ENCODE assay signal across 1 cellular context in genomic region chr6:137223370-137224131, GRCh38.
TF ChIP-seq lines count a peak whose summit lies in the region.

No MANE protein-coding gene starts in this region.

TF ChIP-seq in K562, 482 proteins besides CTCF, POLR2A, EP300 and RAD21 (continued from another document and continues in another):
- TF ChIP-seq USF1 (CRISPR knock-in tag; IDR thresholded peaks at IDR 0.05) (no peak), ERF (CRISPR knock-in tag; IDR thresholded peaks at IDR 0.05) (peak; percentile 23; the same call in 1 of the 2 replicates), NR1H2 (CRISPR knock-in tag; IDR thresholded peaks at IDR 0.05) (no peak), GATAD2B (IDR thresholded peaks at IDR 0.05; ENCODE audit: borderline replicate concordance) (peak; percentile 29; the same call in 1 of the 2 replicates), THAP7 (CRISPR knock-in tag; IDR thresholded peaks at IDR 0.05) (no peak), FOSL1 (tag; conservative IDR thresholded peaks at IDR 0.05) (peak; percentile 78), ZBTB17 (CRISPR knock-in tag; IDR thresholded peaks at IDR 0.05) (peak; percentile 89), SAP30 (IDR thresholded peaks at IDR 0.05; ENCODE audit: borderline replicate concordance, insufficient read depth, low read depth, low read length, poor library complexity, severe bottlenecking) (no peak), FOXK2 (conservative IDR thresholded peaks at IDR 0.05 in 1 of 2, IDR thresholded peaks at IDR 0.05 in 1 of 2; ENCODE audit: low read depth in 2 of 2) (peak; percentile 88 to 89), ZNF384 (IDR thresholded peaks at IDR 0.05; ENCODE audit: low read depth, low read length) (peak; percentile 38; the same call in 1 of the 2 replicates), SMARCA5 (IDR thresholded peaks at IDR 0.05) (peak; percentile 46; the same call in 1 of the 2 replicates), SMAD4 (CRISPR knock-in tag; conservative IDR thresholded peaks at IDR 0.05) (peak; percentile 52; the same call in 1 of the 2 replicates), TRIM24 (IDR thresholded peaks at IDR 0.05) (peak in 1 of 2 experiments; percentile 80; a peak in 2 of 4 replicates), NELFE (IDR thresholded peaks at IDR 0.05; ENCODE audit: insufficient read depth, insufficient read length) (no peak), KAT7 (CRISPR knock-in tag; IDR thresholded peaks at IDR 0.05; ENCODE audit: borderline replicate concordance) (0 out of 2 replicates have a peak, but pooled peaks have one; percentile 63), BRF1 (IDR thresholded peaks at IDR 0.05; ENCODE audit: borderline replicate concordance, extremely low read depth, insufficient read length) (no peak), EHMT2 (IDR thresholded peaks at IDR 0.05) (peak; percentile 86), E2F3 (CRISPR knock-in tag; IDR thresholded peaks at IDR 0.05) (peak; percentile 40; the same call in 1 of the 2 replicates), RBM22 (IDR thresholded peaks at IDR 0.05; ENCODE audit: low read depth, low read length, poor library complexity, severe bottlenecking) (no peak), CREB1 (IDR thresholded peaks at IDR 0.05) (no peak), CREB1 (CRISPR knock-in tag; IDR thresholded peaks at IDR 0.05) (peak; percentile 23; the same call in 1 of the 2 replicates), TEAD2 (tag; IDR thresholded peaks at IDR 0.05) (0 out of 2 replicates have a peak, but pooled peaks have one; percentile 65), RCOR1 (IDR thresholded peaks at IDR 0.05; ENCODE audit: borderline replicate concordance in 1 of 2, low read depth in 2 of 2, low read length in 2 of 2) (peak in 1 of 2 experiments; percentile 51; a peak in 1 of 4 replicates), ZNF589 (CRISPR knock-in tag; IDR thresholded peaks at IDR 0.05; ENCODE audit: low read depth) (peak; percentile 80; the same call in 1 of the 2 replicates), CBX3 (IDR thresholded peaks at IDR 0.05; ENCODE audit: borderline replicate concordance in 1 of 2, low read length in 2 of 2) (peak in 1 of 2 experiments; percentile 65; a peak in 2 of 3 replicates), LEF1 (IDR thresholded peaks at IDR 0.05) (peak; percentile 77; the same call in 1 of the 2 replicates), NRF1 (conservative IDR thresholded peaks at IDR 0.05 in 1 of 2, IDR thresholded peaks at IDR 0.05 in 1 of 2) (0 out of 4 replicates have a peak, but pooled peaks of 1 of the 2 experiments have one; percentile 17), MYC (IDR thresholded peaks at IDR 0.05; ENCODE audit: low read depth, low read length) (peak; percentile 71), MYC (CRISPR knock-in tag; IDR thresholded peaks at IDR 0.05; ENCODE audit: borderline replicate concordance, low read depth) (no peak), BRD4 (IDR thresholded peaks at IDR 0.05) (0 out of 2 replicates have a peak, but pooled peaks have one; percentile 72), CXXC5 (CRISPR knock-in tag; IDR thresholded peaks at IDR 0.05) (peak; percentile 41; the same call in 1 of the 2 replicates), MTA3 (IDR thresholded peaks at IDR 0.05; ENCODE audit: borderline replicate concordance) (peak; percentile 65; the same call in 1 of the 2 replicates), ATF7 (IDR thresholded peaks at IDR 0.05) (peak; percentile 81), MTA1 (IDR thresholded peaks at IDR 0.05; ENCODE audit: borderline replicate concordance) (peak; percentile 48; the same call in 1 of the 2 replicates), JUND (IDR thresholded peaks at IDR 0.05; ENCODE audit: borderline replicate concordance, low read depth, low read length) (peak; percentile 71), JUND (tag; IDR thresholded peaks at IDR 0.05; ENCODE audit: borderline replicate concordance, low read depth, low read length) (peak; percentile 75; the same call in 1 of the 3 replicates), GABPA (tag; conservative IDR thresholded peaks at IDR 0.05; ENCODE audit: low read depth) (peak; percentile 72)
- TF ChIP-seq, protein P1, sequence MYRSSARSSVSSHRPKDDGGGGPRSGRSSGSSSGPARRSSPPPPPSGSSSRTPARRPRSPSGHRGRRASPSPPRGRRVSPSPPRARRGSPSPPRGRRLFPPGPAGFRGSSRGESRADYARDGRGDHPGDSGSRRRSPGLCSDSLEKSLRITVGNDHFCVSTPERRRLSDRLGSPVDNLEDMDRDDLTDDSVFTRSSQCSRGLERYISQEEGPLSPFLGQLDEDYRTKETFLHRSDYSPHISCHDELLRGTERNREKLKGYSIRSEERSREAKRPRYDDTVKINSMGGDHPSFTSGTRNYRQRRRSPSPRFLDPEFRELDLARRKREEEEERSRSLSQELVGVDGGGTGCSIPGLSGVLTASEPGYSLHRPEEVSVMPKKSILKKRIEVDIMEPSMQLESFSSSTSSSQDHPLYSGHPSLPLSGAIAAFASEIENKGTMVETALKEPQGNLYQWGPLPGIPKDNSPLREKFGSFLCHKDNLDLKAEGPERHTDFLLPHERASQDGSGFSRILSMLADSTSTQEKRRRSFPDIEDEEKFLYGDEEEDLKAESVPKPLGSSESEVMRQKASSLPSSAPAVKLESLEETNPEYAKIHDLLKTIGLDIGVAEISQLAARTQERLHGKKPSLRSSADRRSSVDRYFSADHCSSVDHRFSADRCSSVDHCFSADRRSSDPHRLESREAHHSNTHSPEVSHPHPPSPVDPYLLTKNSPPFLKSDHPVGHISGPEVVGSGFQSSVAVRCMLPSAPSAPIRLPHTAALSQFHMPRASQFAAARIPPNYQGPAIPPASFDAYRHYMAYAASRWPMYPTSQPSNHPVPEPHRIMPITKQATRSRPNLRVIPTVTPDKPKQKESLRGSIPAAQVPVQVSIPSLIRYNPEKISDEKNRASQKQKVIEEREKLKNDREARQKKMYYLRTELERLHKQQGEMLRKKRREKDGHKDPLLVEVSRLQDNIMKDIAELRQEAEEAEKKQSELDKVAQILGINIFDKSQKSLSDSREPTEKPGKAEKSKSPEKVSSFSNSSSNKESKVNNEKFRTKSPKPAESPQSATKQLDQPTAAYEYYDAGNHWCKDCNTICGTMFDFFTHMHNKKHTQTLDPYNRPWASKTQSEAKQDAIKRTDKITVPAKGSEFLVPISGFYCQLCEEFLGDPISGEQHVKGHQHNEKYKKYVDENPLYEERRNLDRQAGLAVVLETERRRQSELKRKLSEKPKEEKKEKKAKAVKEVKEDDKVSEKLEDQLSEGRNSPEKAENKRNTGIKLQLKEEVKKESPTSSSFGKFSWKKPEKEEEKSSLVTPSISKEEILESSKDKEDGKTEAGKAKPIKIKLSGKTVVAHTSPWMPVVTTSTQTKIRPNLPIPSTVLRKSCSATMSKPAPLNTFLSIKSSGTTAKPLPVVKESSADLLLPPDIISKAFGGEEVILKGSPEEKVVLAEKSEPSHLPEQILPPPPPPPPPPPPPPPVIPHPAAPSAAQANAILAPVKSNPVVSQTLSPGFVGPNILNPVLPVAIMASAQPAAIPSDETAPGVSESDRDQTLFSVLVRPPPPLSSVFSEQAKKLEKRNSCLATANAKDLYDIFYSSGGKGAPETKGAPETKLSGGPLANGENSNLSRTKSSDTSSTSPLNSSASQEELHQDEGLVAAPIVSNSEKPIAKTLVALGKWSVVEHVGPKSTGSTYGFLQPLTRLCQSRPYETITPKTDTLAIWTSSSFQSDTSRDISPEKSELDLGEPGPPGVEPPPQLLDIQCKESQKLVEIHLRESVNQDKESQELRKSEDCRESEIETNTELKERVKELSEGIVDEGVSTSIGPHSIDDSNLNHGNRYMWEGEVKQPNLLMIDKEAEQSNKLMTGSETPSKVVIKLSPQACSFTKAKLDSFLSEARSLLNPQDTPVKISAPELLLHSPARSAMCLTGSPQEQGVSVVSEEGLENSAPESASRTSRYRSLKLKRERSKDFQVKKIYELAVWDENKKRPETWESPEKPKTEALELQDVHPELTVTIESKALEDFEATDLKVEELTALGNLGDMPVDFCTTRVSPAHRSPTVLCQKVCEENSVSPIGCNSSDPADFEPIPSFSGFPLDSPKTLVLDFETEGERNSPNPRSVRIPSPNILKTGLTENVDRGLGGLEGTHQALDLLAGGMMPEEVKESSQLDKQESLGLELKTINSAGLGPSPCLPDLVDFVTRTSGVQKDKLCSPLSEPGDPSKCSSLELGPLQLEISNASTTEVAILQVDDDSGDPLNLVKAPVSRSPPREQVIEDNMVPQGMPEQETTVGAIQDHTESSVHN (IDR thresholded peaks at IDR 0.05; ENCODE audit: borderline replicate concordance in 1 of 2, low read depth in 1 of 2) = peak in 1 of 2 experiments; percentile 63; a peak in 1 of 4 replicates
- TF ChIP-seq, protein P2, sequence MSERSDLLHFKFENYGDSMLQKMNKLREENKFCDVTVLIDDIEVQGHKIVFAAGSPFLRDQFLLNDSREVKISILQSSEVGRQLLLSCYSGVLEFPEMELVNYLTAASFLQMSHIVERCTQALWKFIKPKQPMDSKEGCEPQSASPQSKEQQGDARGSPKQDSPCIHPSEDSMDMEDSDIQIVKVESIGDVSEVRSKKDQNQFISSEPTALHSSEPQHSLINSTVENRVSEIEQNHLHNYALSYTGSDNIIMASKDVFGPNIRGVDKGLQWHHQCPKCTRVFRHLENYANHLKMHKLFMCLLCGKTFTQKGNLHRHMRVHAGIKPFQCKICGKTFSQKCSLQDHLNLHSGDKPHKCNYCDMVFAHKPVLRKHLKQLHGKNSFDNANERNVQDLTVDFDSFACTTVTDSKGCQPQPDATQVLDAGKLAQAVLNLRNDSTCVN (CRISPR knock-in tag; IDR thresholded peaks at IDR 0.05) = peak; percentile 38; the same call in 1 of the 2 replicates
- TF ChIP-seq, protein P3, sequence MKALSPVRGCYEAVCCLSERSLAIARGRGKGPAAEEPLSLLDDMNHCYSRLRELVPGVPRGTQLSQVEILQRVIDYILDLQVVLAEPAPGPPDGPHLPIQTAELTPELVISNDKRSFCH (CRISPR knock-in tag; IDR thresholded peaks at IDR 0.05) = no peak
- TF ChIP-seq, protein P3 (tag; IDR thresholded peaks at IDR 0.05) = no peak
- TF ChIP-seq, protein P4, sequence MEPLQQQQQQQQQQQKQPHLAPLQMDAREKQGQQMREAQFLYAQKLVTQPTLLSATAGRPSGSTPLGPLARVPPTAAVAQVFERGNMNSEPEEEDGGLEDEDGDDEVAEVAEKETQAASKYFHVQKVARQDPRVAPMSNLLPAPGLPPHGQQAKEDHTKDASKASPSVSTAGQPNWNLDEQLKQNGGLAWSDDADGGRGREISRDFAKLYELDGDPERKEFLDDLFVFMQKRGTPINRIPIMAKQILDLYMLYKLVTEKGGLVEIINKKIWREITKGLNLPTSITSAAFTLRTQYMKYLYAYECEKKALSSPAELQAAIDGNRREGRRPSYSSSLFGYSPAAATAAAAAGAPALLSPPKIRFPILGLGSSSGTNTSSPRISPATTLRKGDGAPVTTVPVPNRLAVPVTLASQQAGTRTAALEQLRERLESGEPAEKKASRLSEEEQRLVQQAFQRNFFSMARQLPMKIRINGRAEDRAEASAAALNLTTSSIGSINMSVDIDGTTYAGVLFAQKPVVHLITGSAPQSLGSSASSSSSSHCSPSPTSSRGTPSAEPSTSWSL (CRISPR knock-in tag; IDR thresholded peaks at IDR 0.05; ENCODE audit: borderline replicate concordance) = 0 out of 2 replicates have a peak, but pooled peaks have one; percentile 45
- TF ChIP-seq, protein P5, sequence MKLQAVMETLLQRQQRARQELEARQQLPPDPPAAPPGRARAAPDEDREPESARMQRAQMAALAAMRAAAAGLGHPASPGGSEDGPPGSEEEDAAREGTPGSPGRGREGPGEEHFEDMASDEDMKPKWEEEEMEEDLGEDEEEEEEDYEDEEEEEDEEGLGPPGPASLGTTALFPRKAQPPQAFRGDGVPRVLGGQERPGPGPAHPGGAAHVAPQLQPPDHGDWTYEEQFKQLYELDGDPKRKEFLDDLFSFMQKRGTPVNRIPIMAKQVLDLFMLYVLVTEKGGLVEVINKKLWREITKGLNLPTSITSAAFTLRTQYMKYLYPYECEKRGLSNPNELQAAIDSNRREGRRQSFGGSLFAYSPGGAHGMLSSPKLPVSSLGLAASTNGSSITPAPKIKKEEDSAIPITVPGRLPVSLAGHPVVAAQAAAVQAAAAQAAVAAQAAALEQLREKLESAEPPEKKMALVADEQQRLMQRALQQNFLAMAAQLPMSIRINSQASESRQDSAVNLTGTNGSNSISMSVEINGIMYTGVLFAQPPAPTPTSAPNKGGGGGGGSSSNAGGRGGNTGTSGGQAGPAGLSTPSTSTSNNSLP (IDR thresholded peaks at IDR 0.05; ENCODE audit: borderline replicate concordance, low read depth, low read length) = 0 out of 2 replicates have a peak, but pooled peaks have one; percentile 22
- TF ChIP-seq, protein P6, sequence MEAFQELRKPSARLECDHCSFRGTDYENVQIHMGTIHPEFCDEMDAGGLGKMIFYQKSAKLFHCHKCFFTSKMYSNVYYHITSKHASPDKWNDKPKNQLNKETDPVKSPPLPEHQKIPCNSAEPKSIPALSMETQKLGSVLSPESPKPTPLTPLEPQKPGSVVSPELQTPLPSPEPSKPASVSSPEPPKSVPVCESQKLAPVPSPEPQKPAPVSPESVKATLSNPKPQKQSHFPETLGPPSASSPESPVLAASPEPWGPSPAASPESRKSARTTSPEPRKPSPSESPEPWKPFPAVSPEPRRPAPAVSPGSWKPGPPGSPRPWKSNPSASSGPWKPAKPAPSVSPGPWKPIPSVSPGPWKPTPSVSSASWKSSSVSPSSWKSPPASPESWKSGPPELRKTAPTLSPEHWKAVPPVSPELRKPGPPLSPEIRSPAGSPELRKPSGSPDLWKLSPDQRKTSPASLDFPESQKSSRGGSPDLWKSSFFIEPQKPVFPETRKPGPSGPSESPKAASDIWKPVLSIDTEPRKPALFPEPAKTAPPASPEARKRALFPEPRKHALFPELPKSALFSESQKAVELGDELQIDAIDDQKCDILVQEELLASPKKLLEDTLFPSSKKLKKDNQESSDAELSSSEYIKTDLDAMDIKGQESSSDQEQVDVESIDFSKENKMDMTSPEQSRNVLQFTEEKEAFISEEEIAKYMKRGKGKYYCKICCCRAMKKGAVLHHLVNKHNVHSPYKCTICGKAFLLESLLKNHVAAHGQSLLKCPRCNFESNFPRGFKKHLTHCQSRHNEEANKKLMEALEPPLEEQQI (IDR thresholded peaks at IDR 0.05) = 0 out of 2 replicates have a peak, but pooled peaks have one; percentile 29
